Comparison of ENCODE assay signal across 8 cellular contexts in the genomic region with DNA sequence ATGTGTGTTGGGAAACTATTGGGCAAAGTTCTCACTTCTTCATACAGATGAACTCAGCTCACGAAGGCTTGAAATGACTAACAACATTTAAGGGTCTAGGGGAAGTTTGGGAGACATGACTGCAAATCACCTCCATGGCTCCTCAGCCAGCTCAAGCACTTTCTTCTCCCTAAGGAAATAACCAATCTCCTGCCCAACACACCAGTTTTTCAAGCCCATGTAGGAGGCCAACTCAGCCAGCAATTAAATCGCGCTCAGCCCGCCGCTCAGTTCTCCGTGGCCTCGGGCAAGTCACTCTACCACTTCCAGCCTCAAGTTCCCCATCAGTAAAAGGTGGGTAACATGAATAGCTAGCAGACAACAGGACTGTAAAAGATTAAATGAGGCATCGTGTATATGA. TPM values are rescaled to one million over a fixed set of nuclear protein-coding genes. Genes with fewer than 3 reads are reported as not detected.
DNase-seq lines count a peak whose midpoint lies in the region; ATAC-seq and TF ChIP-seq lines count a peak whose summit lies in the region.

No MANE protein-coding gene starts in this region.

- H3K27me3 Mint-ChIP-seq in T-helper 1 cell treated with Interleukin-12 subunit alpha and Interleukin-12 subunit beta and Interleukin-4 antibody, amounts not matched to agents 30 μg/mL and 1 μg/mL, for 36 hours (ENCODE audit: low read depth): no peaks in the 10 kb centered on the region

- TF ChIP-seq EP300 in sigmoid colon (IDR thresholded peaks at IDR 0.05): no peak

- no peaks in the 10 kb centered on the region for H3K9me3 Mint-ChIP-seq in T-helper 1 cell treated with Interleukin-12 subunit alpha and Interleukin-12 subunit beta and Interleukin-4 antibody, amounts not matched to agents 30 μg/mL and 1 μg/mL, for 36 hours

- no peak for TF ChIP-seq CTCF in fibroblast of pulmonary artery (IDR thresholded peaks at IDR 0.05; ENCODE audit: low read length, missing control alignments)
- TF ChIP-seq CTCF in sigmoid colon (IDR thresholded peaks at IDR 0.05): no peak

- H3K4me1 Mint-ChIP-seq in T-helper 1 cell treated with Interleukin-12 subunit alpha and Interleukin-12 subunit beta and Interleukin-4 antibody, amounts not matched to agents 30 μg/mL and 1 μg/mL, for 36 hours (ENCODE audit: low read depth): peaks cover 41% of the 10 kb centered on the region

- H3K4me3 Mint-ChIP-seq in T-helper 1 cell treated with Interleukin-12 subunit alpha and Interleukin-12 subunit beta and Interleukin-4 antibody, amounts not matched to agents 30 μg/mL and 1 μg/mL, for 36 hours: peak overlapping the region; percentile 91

- H3K27ac Mint-ChIP-seq in T-helper 1 cell treated with Interleukin-12 subunit alpha and Interleukin-12 subunit beta and Interleukin-4 antibody, amounts not matched to agents 30 μg/mL and 1 μg/mL, for 36 hours: peak overlapping the region; percentile 92

- H3K27me3 ChIP-seq in sigmoid colon: no peaks in the 10 kb centered on the region

- H3K36me3 Mint-ChIP-seq in T-helper 1 cell treated with Interleukin-12 subunit alpha and Interleukin-12 subunit beta and Interleukin-4 antibody, amounts not matched to agents 30 μg/mL and 1 μg/mL, for 36 hours (ENCODE audit: low read depth): peaks cover 13% of the 10 kb centered on the region

- DNase-seq in stimulated activated CD4-positive, alpha-beta T cell treated with anti-CD3 and anti-CD28 coated beads, Interleukin-12 subunit alpha, Interleukin-12 subunit beta, amount 100 ng/mL, for 4 hours: peak; percentile 22
- no peak for DNase-seq in stimulated activated CD4-positive, alpha-beta T cell treated with anti-CD3 and anti-CD28 coated beads, Interleukin-1b, Interleukin-23, amount 100 ng/mL, for 48 hours
- DNase-seq in fibroblast of pulmonary artery (ENCODE audit: low read depth) (no peak), sigmoid colon (no peak)

- H3K36me3 ChIP-seq in sigmoid colon: peaks cover 0 to 2% (median under 1%) of the 10 kb centered on the region in 4 donors

- peaks cover 2 to 75% (median 66%) of the 10 kb centered on the region in 4 donors for H3K4me1 ChIP-seq in sigmoid colon

- peak overlapping the region; percentile 87 to 98 (median 93) for H3K27ac ChIP-seq in sigmoid colon

- H3K4me3 ChIP-seq in fibroblast of pulmonary artery (replicated peaks; ENCODE audit: low read depth, low read length) (peak overlapping the region; percentile 85), sigmoid colon (peak overlapping the region; percentile 64 to 87 (median 77))

- ATAC-seq in GM21390 (IDR thresholded peaks at IDR 0.05; ENCODE audit: unreplicated experiment) (no peak), GM21576 (IDR thresholded peaks at IDR 0.05; ENCODE audit: unreplicated experiment) (no peak), GM19397 (IDR thresholded peaks at IDR 0.05; ENCODE audit: unreplicated experiment) (no peak)

- intact Hi-C loops in sigmoid colon (cut with DNase I): no loop called here

- no peak for TF ChIP-seq POLR2A in sigmoid colon (IDR thresholded peaks at IDR 0.05)

- 1% methylated on average over 8 of the region's 8 CpGs for WGBS in sigmoid colon, 2 donors

- H3K9me3 ChIP-seq in sigmoid colon: no peaks in the 10 kb centered on the region

RNA-seq across cellular contexts. Expression of gene POLDIP3, which starts 0.8 kb away (rescaled TPM):
- 10 to 100 TPM; 30.2 to 41.4 (median 34.5) TPM for total RNA-seq in sigmoid colon
- 10 to 100 TPM; 25.8 to 45.9 (median 29.6) TPM for polyA plus RNA-seq in sigmoid colon

RNA-seq across cellular contexts. Expression of gene ATP5MGL, which starts 26.5 kb away (rescaled TPM):
- total RNA-seq in sigmoid colon: under 1 TPM in 1 of 4 donors, not detected in 3; 0.66 TPM
- polyA plus RNA-seq in sigmoid colon: under 1 TPM in 1 of 3 donors, not detected in 2; 0.25 TPM

RNA-seq across cellular contexts. Expression of gene CYB5R3, which starts 35.3 kb away (rescaled TPM):
- total RNA-seq in sigmoid colon: 100 to 1,000 TPM in 2 of 4 donors, 10 to 100 TPM in 2; 71.5 to 156 (median 88.6) TPM
- 100 to 1,000 TPM in 1 of 3 donors, 10 to 100 TPM in 2; 44.9 to 158 (median 78.7) TPM for polyA plus RNA-seq in sigmoid colon
